In the genomic region with DNA sequence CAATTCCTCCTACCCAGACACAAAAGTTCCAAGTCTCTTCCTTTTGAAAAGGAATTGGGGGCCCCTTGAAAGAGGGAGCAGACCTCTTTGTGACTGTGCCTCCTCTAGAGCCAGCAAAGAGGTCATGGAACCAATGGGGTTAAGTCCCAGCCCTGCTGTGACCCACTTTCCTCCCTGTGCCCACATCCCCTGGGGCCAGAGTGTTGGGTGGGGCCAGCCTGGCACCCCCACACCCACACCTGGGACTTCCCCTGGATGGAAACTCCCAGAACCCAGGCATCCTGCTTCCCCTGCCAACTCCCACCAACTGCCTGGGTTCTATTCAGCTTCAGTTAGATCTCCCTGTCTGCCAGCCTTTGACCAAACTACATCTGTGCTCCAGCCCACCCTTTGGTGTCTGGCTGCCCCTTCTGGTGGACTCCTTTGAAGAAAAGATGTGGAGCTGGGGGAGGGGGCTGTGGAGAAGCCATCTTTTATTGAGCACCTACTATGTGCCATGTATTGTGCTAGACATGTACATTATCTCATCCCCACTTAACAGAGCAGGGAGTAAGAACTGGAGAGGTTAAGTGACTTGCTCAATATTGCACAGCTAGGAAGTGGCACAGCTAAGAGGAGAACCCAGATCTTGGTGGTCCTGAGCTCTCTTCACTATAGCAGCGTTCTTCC, we compare ENCODE assay signal across 13 cellular contexts. TPM values are rescaled to one million over a fixed set of nuclear protein-coding genes. Genes with fewer than 3 reads are reported as not detected.
DNase-seq lines count a peak whose midpoint lies in the region; ATAC-seq and TF ChIP-seq lines count a peak whose summit lies in the region.
"Had no signal": no experiment of that assay in that cellular context is flagged by ENCODE, and none has a peak within 500 bp of the region (broad histone marks: within the 10 kb centered on the region; RNA-seq: fewer than 3 reads in every experiment).

No MANE protein-coding gene starts in this region.

- H3K9ac ChIP-seq in smooth muscle cell (ENCODE audit: low read depth) (no peak overlapping the region), colonic mucosa (ENCODE audit: low read depth in 2 of 2, low read length in 2 of 2) (no peak overlapping the region)

- peak overlapping the region; percentile 42 for H3K4me3 Mint-ChIP-seq in CD8-positive, alpha-beta T cell
- H3K4me3 Mint-ChIP-seq in T-cell (peak overlapping the region; percentile 36 to 60 (median 42)), memory B cell (peak overlapping the region; percentile 37), nephron progenitor cell (no peak overlapping the region)
- peak overlapping the region; percentile 50 for H3K4me3 Mint-ChIP-seq in activated T-helper 1 cell treated with anti-CD3 and anti-CD28 coated beads, Interleukin-12 subunit alpha, Interleukin-12 subunit beta, Interleukin-2, Interleukin-4 antibody, amounts not matched to agents 30 ng/mL and 10 ng/mL and 1 ng/mL, durations not matched to agents 14 hours and 24 hours and 36 hours

- H3F3A ChIP-seq in smooth muscle cell (ENCODE audit: low read depth): no peaks in the 10 kb centered on the region

- POLR2A ChIA-PET in CD8-positive, alpha-beta T cell (lab: Charles Lee): interaction anchor here (0.6 to 4.6 kb wide), 6 partner anchors 9 to 39 kb away, joined by 3 to 22 read pairs (median 7); no protein-coding TSS in a partner anchor
- POLR2A ChIA-PET in T-cell (lab: Charles Lee): interaction anchor here in 1 of 2 donors (0.5 kb wide), 1 partner anchor 338 kb away, joined by 3 read pairs; no protein-coding TSS in a partner anchor

- peak in 4 of 7 experiments; percentile 52 to 69 (median 60) for DNase-seq in CD8-positive, alpha-beta T cell
- peak in 32 of 34 experiments; percentile 38 to 79 (median 64) for DNase-seq in T-cell
- DNase-seq in activated T-helper 1 cell treated with anti-CD3 and anti-CD28 coated beads, Interleukin-12 subunit alpha, Interleukin-12 subunit beta, Interleukin-2, Interleukin-4 antibody, amounts not matched to agents 30 ng/mL and 10 ng/mL and 1 ng/mL, durations not matched to agents 14 hours and 24 hours and 36 hours (ENCODE audit: low spot score): peak; percentile 35
- peak in 1 of 2 donors; percentile 36 for DNase-seq in memory B cell (ENCODE audit: low spot score in 2 of 2)
- no peak for DNase-seq in NCI-H2107 (lab: John Stamatoyannopoulos, UW)
- no peak for DNase-seq in smooth muscle cell (lab: John Stamatoyannopoulos, UW; ENCODE audit: unreplicated experiment)
- no peak for DNase-seq in colonic mucosa
- no peak for DNase-seq in nephron progenitor cell
- DNase-seq: C1 segment of cervical spinal cord; GOT3; NCI-H2029 treated with DMSO at 0.1 percent for 48 hours; NK-92 treated with Interleukin-12 subunit alpha and Interleukin-12 subunit beta, amount 100 ng/mL, for 24 hours had no signal

- no peaks in the 10 kb centered on the region for H4K20me1 ChIP-seq in smooth muscle cell (ENCODE audit: low read depth)

- H3K79me2 ChIP-seq in smooth muscle cell (ENCODE audit: low read depth): no peaks in the 10 kb centered on the region

- peaks cover 2% of the 10 kb centered on the region for H3K36me3 Mint-ChIP-seq in CD8-positive, alpha-beta T cell
- no peaks in the 10 kb centered on the region for H3K36me3 Mint-ChIP-seq in T-cell
- H3K36me3 Mint-ChIP-seq in activated T-helper 1 cell treated with anti-CD3 and anti-CD28 coated beads, Interleukin-12 subunit alpha, Interleukin-12 subunit beta, Interleukin-2, Interleukin-4 antibody, amounts not matched to agents 30 ng/mL and 10 ng/mL and 1 ng/mL, durations not matched to agents 14 hours and 24 hours and 36 hours (ENCODE audit: low read depth): no peaks in the 10 kb centered on the region
- H3K36me3 Mint-ChIP-seq in memory B cell: no peaks in the 10 kb centered on the region
- no peaks in the 10 kb centered on the region for H3K36me3 Mint-ChIP-seq in nephron progenitor cell (ENCODE audit: low read depth)
- H3K36me3 Mint-ChIP-seq: activated naive CD4-positive, alpha-beta T cell treated with anti-CD3 and anti-CD28 coated beads, Interleukin-2, amount 50 U/mL, for 24 hours had no signal

- H3K27me3 ChIP-seq in CD8-positive, alpha-beta T cell (ENCODE audit: insufficient read depth, low read length): no peaks in the 10 kb centered on the region
- H3K27me3 ChIP-seq in smooth muscle cell (ENCODE audit: low read depth) (no peaks in the 10 kb centered on the region), colonic mucosa (no peaks in the 10 kb centered on the region)

- H3K4me1 ChIP-seq in CD8-positive, alpha-beta T cell (ENCODE audit: insufficient read depth, low read length): peaks cover 55% of the 10 kb centered on the region
- H3K4me1 ChIP-seq in smooth muscle cell (ENCODE audit: low read depth) (peaks cover 28% of the 10 kb centered on the region), colonic mucosa (peaks cover 19% of the 10 kb centered on the region)

- no peak overlapping the region for H2AFZ ChIP-seq in smooth muscle cell (ENCODE audit: low read depth)

- no peaks in the 10 kb centered on the region for H3K9me3 Mint-ChIP-seq in CD8-positive, alpha-beta T cell
- H3K9me3 Mint-ChIP-seq in T-cell: no peaks in the 10 kb centered on the region
- H3K9me3 Mint-ChIP-seq in activated T-helper 1 cell treated with anti-CD3 and anti-CD28 coated beads, Interleukin-12 subunit alpha, Interleukin-12 subunit beta, Interleukin-2, Interleukin-4 antibody, amounts not matched to agents 30 ng/mL and 10 ng/mL and 1 ng/mL, durations not matched to agents 14 hours and 24 hours and 36 hours: no peaks in the 10 kb centered on the region
- H3K9me3 Mint-ChIP-seq in memory B cell: no peaks in the 10 kb centered on the region
- H3K9me3 Mint-ChIP-seq in nephron progenitor cell: no peaks in the 10 kb centered on the region
- H3K9me3 Mint-ChIP-seq: activated naive CD4-positive, alpha-beta T cell treated with anti-CD3 and anti-CD28 coated beads, Interleukin-2, amount 50 U/mL, for 24 hours had no signal

- H3K27ac ChIP-seq in CD8-positive, alpha-beta T cell (ENCODE audit: low read depth, low read length): no peak overlapping the region
- H3K27ac ChIP-seq in smooth muscle cell (ENCODE audit: low read depth) (no peak overlapping the region), colonic mucosa (no peak overlapping the region)

- no peak overlapping the region for H3K4me3 ChIP-seq in CD8-positive, alpha-beta T cell (ENCODE audit: low read depth, low read length)
- H3K4me3 ChIP-seq in smooth muscle cell (no peak overlapping the region), colonic mucosa (no peak overlapping the region)

- intact Hi-C loops in CD8-positive, alpha-beta T cell (cut with DNase I, micrococcal nuclease): loop anchor here in 1 of 2 experiments (2.0 kb wide), 1 partner anchor 16 kb away; no protein-coding TSS in a partner anchor
- intact Hi-C loops in activated T-helper 1 cell treated with anti-CD3 and anti-CD28 coated beads, Interleukin-12 subunit alpha, Interleukin-12 subunit beta, Interleukin-2, Interleukin-4 antibody, amounts not matched to agents 30 ng/mL and 10 ng/mL and 1 ng/mL, durations not matched to agents 14 hours and 24 hours and 36 hours (cut with micrococcal nuclease): no loop called here
- intact Hi-C loops in colonic mucosa (cut with DNase I): no loop called here

- WGBS in smooth muscle cell (ENCODE audit: low lambda C conversion rate): 100% methylated on average over 1 of the region's 1 CpG

- ATAC-seq in CD8-positive, alpha-beta T cell: peak; percentile 53
- ATAC-seq in T-cell (replicated peaks in 1 of 4) (peak; percentile 39 to 79 (median 42)), memory B cell (ENCODE audit: low read depth) (peak; percentile 73)

- H3K4me2 ChIP-seq in smooth muscle cell: no peak overlapping the region

- H3K27ac Mint-ChIP-seq in CD8-positive, alpha-beta T cell: peak overlapping the region; percentile 76
- H3K27ac Mint-ChIP-seq in T-cell (peak overlapping the region; percentile 85 to 89), memory B cell (peak overlapping the region; percentile 77), nephron progenitor cell (no peak overlapping the region)
- H3K27ac Mint-ChIP-seq in activated T-helper 1 cell treated with anti-CD3 and anti-CD28 coated beads, Interleukin-12 subunit alpha, Interleukin-12 subunit beta, Interleukin-2, Interleukin-4 antibody, amounts not matched to agents 30 ng/mL and 10 ng/mL and 1 ng/mL, durations not matched to agents 14 hours and 24 hours and 36 hours: peak overlapping the region; percentile 71
- H3K27ac Mint-ChIP-seq: activated naive CD4-positive, alpha-beta T cell treated with anti-CD3 and anti-CD28 coated beads, Interleukin-2, amount 50 U/mL, for 24 hours had no signal

- TF ChIP-seq CTCF in CD8-positive, alpha-beta T cell (IDR thresholded peaks at IDR 0.05): no peak
- no peak for TF ChIP-seq CTCF in smooth muscle cell (IDR thresholded peaks at IDR 0.05; ENCODE audit: borderline replicate concordance, insufficient read depth, poor library complexity, severe bottlenecking)
- no peak for TF ChIP-seq CTCF in colonic mucosa (IDR thresholded peaks at IDR 0.05)
- no peak for TF ChIP-seq CTCF in nephron progenitor cell (IDR thresholded peaks at IDR 0.05)

- no peaks in the 10 kb centered on the region for H3K36me3 ChIP-seq in CD8-positive, alpha-beta T cell (ENCODE audit: insufficient read depth, low read length)
- H3K36me3 ChIP-seq in smooth muscle cell (ENCODE audit: low read depth): no peaks in the 10 kb centered on the region
- H3K36me3 ChIP-seq in colonic mucosa: no peaks in the 10 kb centered on the region

- H3K9me3 ChIP-seq in CD8-positive, alpha-beta T cell (ENCODE audit: low read length): no peaks in the 10 kb centered on the region
- no peaks in the 10 kb centered on the region for H3K9me3 ChIP-seq in smooth muscle cell (replicated peaks; ENCODE audit: low read depth)
- H3K9me3 ChIP-seq in colonic mucosa: no peaks in the 10 kb centered on the region

- CTCF ChIA-PET in CD8-positive, alpha-beta T cell (lab: Charles Lee): interaction anchor here (1.1 to 1.7 kb wide), 5 partner anchors 15 to 171 kb away, joined by 3 to 4 read pairs (median 3); a partner anchor contains a TSS
- CTCF ChIA-PET in T-cell (lab: Charles Lee): interaction anchor here in 1 of 2 donors (0.7 to 1.6 kb wide), 6 partner anchors 15 to 84 kb away, joined by 3 to 7 read pairs (median 5); a partner anchor contains a TSS

- H3K27me3 Mint-ChIP-seq in CD8-positive, alpha-beta T cell (ENCODE audit: low read depth): no peaks in the 10 kb centered on the region
- H3K27me3 Mint-ChIP-seq in T-cell (no peaks in the 10 kb centered on the region), memory B cell (no peaks in the 10 kb centered on the region), nephron progenitor cell (ENCODE audit: low read depth, poor library complexity) (peaks cover 12% of the 10 kb centered on the region)
- H3K27me3 Mint-ChIP-seq in activated T-helper 1 cell treated with anti-CD3 and anti-CD28 coated beads, Interleukin-12 subunit alpha, Interleukin-12 subunit beta, Interleukin-2, Interleukin-4 antibody, amounts not matched to agents 30 ng/mL and 10 ng/mL and 1 ng/mL, durations not matched to agents 14 hours and 24 hours and 36 hours (ENCODE audit: insufficient read depth): peaks cover 10% of the 10 kb centered on the region
- H3K27me3 Mint-ChIP-seq: activated naive CD4-positive, alpha-beta T cell treated with anti-CD3 and anti-CD28 coated beads, Interleukin-2, amount 50 U/mL, for 24 hours had no signal

- peaks cover 48% of the 10 kb centered on the region for H3K4me1 Mint-ChIP-seq in CD8-positive, alpha-beta T cell (ENCODE audit: low read depth)
- peaks cover 46 to 57% (median 51%) of the 10 kb centered on the region in 3 donors for H3K4me1 Mint-ChIP-seq in T-cell
- peaks cover 45% of the 10 kb centered on the region for H3K4me1 Mint-ChIP-seq in activated T-helper 1 cell treated with anti-CD3 and anti-CD28 coated beads, Interleukin-12 subunit alpha, Interleukin-12 subunit beta, Interleukin-2, Interleukin-4 antibody, amounts not matched to agents 30 ng/mL and 10 ng/mL and 1 ng/mL, durations not matched to agents 14 hours and 24 hours and 36 hours (ENCODE audit: low read depth)
- peaks cover 37% of the 10 kb centered on the region for H3K4me1 Mint-ChIP-seq in memory B cell
- peaks cover 49% of the 10 kb centered on the region for H3K4me1 Mint-ChIP-seq in nephron progenitor cell

RNA-seq across cellular contexts. Expression of a gene that starts 4.6 kb away (rescaled TPM):
- total RNA-seq in CD8-positive, alpha-beta T cell: 10 to 100 TPM; 16.1 to 16.5 TPM
- total RNA-seq in T-cell: 10 to 100 TPM; 20.3 to 91.3 (median 74.2) TPM
- 58.6 and 61.6 TPM in 2 replicates for total RNA-seq in activated T-helper 1 cell treated with anti-CD3 and anti-CD28 coated beads, Interleukin-12 subunit alpha, Interleukin-12 subunit beta, Interleukin-2, Interleukin-4 antibody, amounts not matched to agents 30 ng/mL and 10 ng/mL and 1 ng/mL, durations not matched to agents 14 hours and 24 hours and 36 hours
- 19.9 and 21.8 TPM in 2 replicates for total RNA-seq in smooth muscle cell
- 31.3 and 32.9 TPM in 2 replicates for polyA plus RNA-seq in smooth muscle cell
- total RNA-seq in colonic mucosa: 10 to 100 TPM; 11.4 to 21.5 TPM

RNA-seq across cellular contexts. Expression of a gene that starts 29.5 kb away (rescaled TPM):
- 100 to 1,000 TPM; 107 to 108 TPM for total RNA-seq in CD8-positive, alpha-beta T cell
- 100 to 1,000 TPM; 247 to 590 (median 469) TPM for total RNA-seq in T-cell
- total RNA-seq in activated T-helper 1 cell treated with anti-CD3 and anti-CD28 coated beads, Interleukin-12 subunit alpha, Interleukin-12 subunit beta, Interleukin-2, Interleukin-4 antibody, amounts not matched to agents 30 ng/mL and 10 ng/mL and 1 ng/mL, durations not matched to agents 14 hours and 24 hours and 36 hours: 258 and 266 TPM in 2 replicates
- 5.8 TPM in 1 of 2 replicates, not detected in the other for total RNA-seq in smooth muscle cell
- polyA plus RNA-seq in smooth muscle cell: 1.5 TPM in 1 of 2 replicates, not detected in the other
- 1 to 10 TPM; 5.3 to 8.8 TPM for total RNA-seq in colonic mucosa

RNA-seq across cellular contexts. Expression of a gene that starts 31.5 kb away (rescaled TPM):
- 1 to 10 TPM in 1 of 2 experiments, under 1 TPM in 1; 0.56 to 1.7 TPM for total RNA-seq in CD8-positive, alpha-beta T cell
- total RNA-seq in T-cell (1 to 10 TPM; 1.2 to 2.5 (median 1.6) TPM), smooth muscle cell (3.1 and 4.7 TPM in 2 replicates), colonic mucosa (10 to 100 TPM in 1 of 2 donors, 1 to 10 TPM in 1; 9.6 to 34.6 TPM)
- 61.2 and 68.4 TPM in 2 replicates for total RNA-seq in activated T-helper 1 cell treated with anti-CD3 and anti-CD28 coated beads, Interleukin-12 subunit alpha, Interleukin-12 subunit beta, Interleukin-2, Interleukin-4 antibody, amounts not matched to agents 30 ng/mL and 10 ng/mL and 1 ng/mL, durations not matched to agents 14 hours and 24 hours and 36 hours
- polyA plus RNA-seq in smooth muscle cell: 2.0 and 3.5 TPM in 2 replicates

RNA-seq across cellular contexts. Expression of a gene that starts 55.9 kb away (rescaled TPM):
- total RNA-seq in CD8-positive, alpha-beta T cell: 10 to 100 TPM; 28.0 to 29.6 TPM
- total RNA-seq in T-cell (10 to 100 TPM; 48.6 to 69.6 (median 62.3) TPM), smooth muscle cell (9.0 and 10.6 TPM in 2 replicates), colonic mucosa (10 to 100 TPM in 1 of 2 donors, 1 to 10 TPM in 1; 9.1 to 20.4 TPM)
- 21.7 and 22.6 TPM in 2 replicates for total RNA-seq in activated T-helper 1 cell treated with anti-CD3 and anti-CD28 coated beads, Interleukin-12 subunit alpha, Interleukin-12 subunit beta, Interleukin-2, Interleukin-4 antibody, amounts not matched to agents 30 ng/mL and 10 ng/mL and 1 ng/mL, durations not matched to agents 14 hours and 24 hours and 36 hours
- polyA plus RNA-seq in smooth muscle cell: 4.8 and 11.8 TPM in 2 replicates

RNA-seq across cellular contexts. Expression of a gene that starts 56.1 kb away (rescaled TPM):
- 10 to 100 TPM; 24.8 to 24.9 TPM for total RNA-seq in CD8-positive, alpha-beta T cell
- 10 to 100 TPM; 36.4 to 94.2 (median 83.9) TPM for total RNA-seq in T-cell
- total RNA-seq in activated T-helper 1 cell treated with anti-CD3 and anti-CD28 coated beads, Interleukin-12 subunit alpha, Interleukin-12 subunit beta, Interleukin-2, Interleukin-4 antibody, amounts not matched to agents 30 ng/mL and 10 ng/mL and 1 ng/mL, durations not matched to agents 14 hours and 24 hours and 36 hours: 48.1 and 52.8 TPM in 2 replicates
- total RNA-seq in smooth muscle cell: 5.2 and 7.6 TPM in 2 replicates
- polyA plus RNA-seq in smooth muscle cell: 1.0 and 3.1 TPM in 2 replicates
- 10 to 100 TPM; 27.5 to 32.3 TPM for total RNA-seq in colonic mucosa

Comparison
In these comparisons a context has a peak if more than half of its experiments do, and no peak if none do; other contexts are left out.
1. DNase-seq: peak in CD8-positive, alpha-beta T cell (4 of 7), T-cell (32 of 34) and activated T-helper 1 cell treated with anti-CD3 and anti-CD28 coated beads, Interleukin-12 subunit alpha, Interleukin-12 subunit beta, Interleukin-2, Interleukin-4 antibody, amounts not matched to agents 30 ng/mL and 10 ng/mL and 1 ng/mL, durations not matched to agents 14 hours and 24 hours and 36 hours (single experiment); none in NCI-H2107 (single experiment), smooth muscle cell (single experiment), colonic mucosa (single experiment) and nephron progenitor cell (single experiment).
2. RNA of a gene that starts 29.5 kb away (total RNA-seq): 247 to 590 TPM in T-cell, 258 to 266 TPM in activated T-helper 1 cell treated with anti-CD3 and anti-CD28 coated beads, Interleukin-12 subunit alpha, Interleukin-12 subunit beta, Interleukin-2, Interleukin-4 antibody, amounts not matched to agents 30 ng/mL and 10 ng/mL and 1 ng/mL, durations not matched to agents 14 hours and 24 hours and 36 hours and 107 to 108 TPM in CD8-positive, alpha-beta T cell; 5.3 to 8.8 TPM in colonic mucosa and 5.8 TPM in smooth muscle cell; every median in the first group is over 10 times any median in the second.
3. Peak in every context shown above with its lines, with median percentiles within 50 percentile points of each other: ATAC-seq.